Comparison of ENCODE assay signal across 20 cellular contexts in genomic region chr2:234355052-234355720, GRCh38.
DNase-seq lines count a peak whose midpoint lies in the region; ATAC-seq and TF ChIP-seq lines count a peak whose summit lies in the region.
"Had no signal": no experiment of that assay in that cellular context is flagged by ENCODE, and none has a peak within 500 bp of the region (broad histone marks: within the 10 kb centered on the region; RNA-seq: fewer than 3 reads in every experiment).

No MANE protein-coding gene starts in this region.

- DNase-seq in CD4-positive, alpha-beta T cell: no peak
- no peak for DNase-seq in HCT116 (ENCODE audit: low read depth, low spot score)
- peak; percentile 83 for DNase-seq in NCI-H69 (lab: John Stamatoyannopoulos, UW)
- peak in 1 of 2 donors; percentile 18 for DNase-seq in memory B cell (ENCODE audit: low spot score in 2 of 2)
- DNase-seq in activated CD4-positive, alpha-beta T cell treated with anti-CD3 and anti-CD28 coated beads for 48 hours: no peak
- DNase-seq in AML-193 (lab: John Stamatoyannopoulos, UW): no peak
- no peak for DNase-seq in stimulated activated naive CD4-positive, alpha-beta T cell (lab: John Stamatoyannopoulos, UW)
- DNase-seq: activated CD4-positive, alpha-beta T cell treated with anti-CD3 and anti-CD28 coated beads, Interleukin-2, amount 50 U/mL, for 48 hours; GOT3; hippocampal formation; left lung; NCI-H446; right cardiac atrium; stimulated activated CD4-positive, alpha-beta T cell treated with anti-CD3 and anti-CD28 coated beads, Interleukin-4, amount 100 ng/mL, for 24 hours; T1000 had no signal

- no peak overlapping the region for H2AFZ ChIP-seq in HCT116 (ENCODE audit: low read depth, low read length, poor library complexity, severe bottlenecking)

- H3K27ac Mint-ChIP-seq in CD4-positive, alpha-beta T cell: peak overlapping the region; percentile 5
- no peak overlapping the region for H3K27ac Mint-ChIP-seq in memory B cell
- H3K27ac Mint-ChIP-seq: activated T-helper 17 cell treated with anti-CD3 and anti-CD28 coated beads, Interleukin-2, amount 50 U/mL, for 72 hours had no signal

- H3K9me3 Mint-ChIP-seq in CD4-positive, alpha-beta T cell: peaks cover 6% of the 10 kb centered on the region
- peaks cover 6% of the 10 kb centered on the region for H3K9me3 Mint-ChIP-seq in memory B cell

- no peaks in the 10 kb centered on the region for H3K27me3 ChIP-seq in CD4-positive, alpha-beta T cell (ENCODE audit: control insufficient read depth, insufficient read depth, low read length)
- H3K27me3 ChIP-seq in HCT116 (ENCODE audit: insufficient read depth, low read length): no peaks in the 10 kb centered on the region
- H3K27me3 ChIP-seq: left lung had no signal

- POLR2A ChIA-PET in CD4-positive, alpha-beta T cell (lab: Charles Lee): interaction anchor here (0.6 kb wide), 1 partner anchor 97 kb away, joined by 4 read pairs; no protein-coding TSS in a partner anchor
- POLR2A ChIA-PET in HCT116 (lab: Charles Lee): no interaction called here

- no peak overlapping the region for H3K4me3 ChIP-seq in HCT116 (replicated peaks in 1 of 2; ENCODE audit: low read depth in 1 of 2, low read length in 2 of 2)
- H3K4me3 ChIP-seq: esophagus muscularis mucosa, left lung had no signal

- RAD21 ChIA-PET in HCT116 (lab: Charles Lee; ENCODE audit: low non-redundant PET in 1 of 2, low total read pairs in 2 of 2, uncharacterized antibody in 2 of 2, unreplicated experiment in 2 of 2): no interaction called here

- TF ChIP-seq RAD21 in HCT116 (IDR thresholded peaks at IDR 0.05; ENCODE audit: low read depth): no peak

- no peaks in the 10 kb centered on the region for H3K36me3 Mint-ChIP-seq in CD4-positive, alpha-beta T cell (ENCODE audit: low read depth)
- H3K36me3 Mint-ChIP-seq in memory B cell: peaks cover 11% of the 10 kb centered on the region

- CTCF ChIA-PET in CD4-positive, alpha-beta T cell (lab: Charles Lee): no interaction called here
- CTCF ChIA-PET in HCT116 (lab: Charles Lee): no interaction called here

- peaks cover 8% of the 10 kb centered on the region for H3K9me3 ChIP-seq in CD4-positive, alpha-beta T cell (ENCODE audit: control insufficient read depth, low read length)
- no peaks in the 10 kb centered on the region for H3K9me3 ChIP-seq in HCT116 (ENCODE audit: control insufficient read depth in 1 of 2, insufficient read depth in 1 of 2, low read depth in 1 of 2, low read length in 2 of 2)

- no peak for ATAC-seq in CD4-positive, alpha-beta T cell (ENCODE audit: poor library complexity)
- peak; percentile 42; the same call in 1 of the 2 replicates for ATAC-seq in HCT116
- ATAC-seq in memory B cell (ENCODE audit: low read depth): peak; percentile 87
- ATAC-seq in GM18868 (IDR thresholded peaks at IDR 0.05; ENCODE audit: unreplicated experiment): no peak
- ATAC-seq: activated T-helper 17 cell treated with anti-CD3 and anti-CD28 coated beads, Interleukin-2, amount 50 U/mL, for 72 hours; left lung; right cardiac atrium had no signal

- no peak overlapping the region for H3K4me2 ChIP-seq in HCT116 (ENCODE audit: low read length)

- no peak overlapping the region for H3K9ac ChIP-seq in HCT116 (ENCODE audit: low read length)

- peaks cover 37% of the 10 kb centered on the region for H3K4me1 Mint-ChIP-seq in CD4-positive, alpha-beta T cell (ENCODE audit: low read depth)
- peaks cover 15% of the 10 kb centered on the region for H3K4me1 Mint-ChIP-seq in memory B cell

- TF ChIP-seq POLR2A in HCT116 (IDR thresholded peaks at IDR 0.05; ENCODE audit: borderline replicate concordance, extremely low read depth, insufficient read depth, insufficient read length): no peak

- H3K9me2 ChIP-seq in HCT116 (ENCODE audit: insufficient read depth): no peaks in the 10 kb centered on the region

- H3K36me3 ChIP-seq in HCT116 (ENCODE audit: control insufficient read depth in 1 of 2, insufficient read depth in 2 of 2, low read length in 2 of 2): no peaks in the 10 kb centered on the region
- H3K36me3 ChIP-seq: esophagus muscularis mucosa, left lung had no signal

- no peak overlapping the region for H3K27ac ChIP-seq in CD4-positive, alpha-beta T cell (ENCODE audit: low read depth, low read length)
- H3K27ac ChIP-seq in HCT116 (ENCODE audit: low read depth, low read length): no peak overlapping the region
- H3K27ac ChIP-seq: C4-2B, esophagus muscularis mucosa, left lung, RWPE1 had no signal

- no TSS peak for BruUV-seq in HCT116 (replicated peaks; lab: Mats Ljungman, UMichigan)

- no peak for TF ChIP-seq CTCF in CD4-positive, alpha-beta T cell (IDR thresholded peaks at IDR 0.05)
- no peak for TF ChIP-seq CTCF in HCT116 (IDR thresholded peaks at IDR 0.05 in 2 of 3, conservative IDR thresholded peaks at IDR 0.05 in 1 of 3; ENCODE audit: borderline replicate concordance in 1 of 3, insufficient read depth in 1 of 3, low read depth in 2 of 3, low read length in 2 of 3)

- H3K4me1 ChIP-seq in HCT116 (ENCODE audit: control insufficient read depth in 1 of 2, insufficient read depth in 2 of 2, low read length in 2 of 2): peaks cover 4% of the 10 kb centered on the region in 2 experiments; a peak in 3 of 4 replicates
- H3K4me1 ChIP-seq: esophagus muscularis mucosa, left lung had no signal

- H3K27me3 Mint-ChIP-seq in CD4-positive, alpha-beta T cell: no peaks in the 10 kb centered on the region
- H3K27me3 Mint-ChIP-seq in memory B cell: no peaks in the 10 kb centered on the region
- H3K27me3 Mint-ChIP-seq: activated T-helper 17 cell treated with anti-CD3 and anti-CD28 coated beads, Interleukin-2, amount 50 U/mL, for 72 hours had no signal

- intact Hi-C loops in CD4-positive, alpha-beta T cell (cut with DNase I, micrococcal nuclease): no loop called here
- intact Hi-C loops in HCT116 (cut with micrococcal nuclease): no loop called here

- H3K79me2 ChIP-seq in HCT116 (ENCODE audit: insufficient read depth, low read length): no peaks in the 10 kb centered on the region

- no peak overlapping the region for H3K4me3 Mint-ChIP-seq in CD4-positive, alpha-beta T cell
- peak overlapping the region; percentile 37 for H3K4me3 Mint-ChIP-seq in memory B cell
- H3K4me3 Mint-ChIP-seq: activated T-helper 17 cell treated with anti-CD3 and anti-CD28 coated beads, Interleukin-2, amount 50 U/mL, for 72 hours had no signal

- H4K20me1 ChIP-seq in HCT116 (ENCODE audit: insufficient read depth): no peaks in the 10 kb centered on the region

TF ChIP-seq in HCT116, 20 proteins besides CTCF, POLR2A, EP300 and RAD21 (continues in another document):
- TF ChIP-seq SIN3A (IDR thresholded peaks at IDR 0.05; ENCODE audit: low read depth) (no peak), ATF3 (IDR thresholded peaks at IDR 0.05) (no peak), MAX (IDR thresholded peaks at IDR 0.05) (no peak), EZH2phosphoT487 (IDR thresholded peaks at IDR 0.05; ENCODE audit: borderline replicate concordance) (no peak), POLR2AphosphoS5 (IDR thresholded peaks at IDR 0.05; ENCODE audit: low read depth, low read length) (no peak), ZNF274 (IDR thresholded peaks at IDR 0.05; ENCODE audit: low read depth, low read length) (no peak), ZFX (IDR thresholded peaks at IDR 0.05) (no peak), FOSL1 (IDR thresholded peaks at IDR 0.05; ENCODE audit: low read depth) (no peak), EZH2 (IDR thresholded peaks at IDR 0.05) (no peak), SRF (IDR thresholded peaks at IDR 0.05; ENCODE audit: low read depth) (no peak), SP1 (IDR thresholded peaks at IDR 0.05; ENCODE audit: low read depth) (no peak), CBX3 (IDR thresholded peaks at IDR 0.05; ENCODE audit: low read depth) (no peak), EGR1 (IDR thresholded peaks at IDR 0.05; ENCODE audit: low read depth) (no peak), ZBTB33 (IDR thresholded peaks at IDR 0.05; ENCODE audit: extremely low read depth, insufficient replicate concordance, low read length) (no peak)

Comparison
In these comparisons a context has a peak if more than half of its experiments do, and no peak if none do; other contexts are left out.
1. ATAC-seq: peak in HCT116 (single experiment) and memory B cell (single experiment); none in CD4-positive, alpha-beta T cell (single experiment) and GM18868 (single experiment).